1 cellular context compared by ENCODE assay signal in genomic region chr11:19281041-19281440, GRCh38.
TF ChIP-seq lines count a peak whose summit lies in the region.

No MANE protein-coding gene starts in this region.

TF ChIP-seq in HepG2, 621 proteins besides CTCF, POLR2A, EP300 and RAD21:
- TF ChIP-seq MYNN (CRISPR knock-in tag; IDR thresholded peaks at IDR 0.05; ENCODE audit: low read depth) (no peak), PHF5A (CRISPR knock-in tag; IDR thresholded peaks at IDR 0.05; ENCODE audit: low read depth, unreplicated experiment) (no peak), SMYD3 (CRISPR knock-in tag; IDR thresholded peaks at IDR 0.05) (no peak), NR2C2 (CRISPR knock-in tag; IDR thresholded peaks at IDR 0.05; ENCODE audit: borderline replicate concordance) (no peak), ZNF44 (CRISPR knock-in tag; IDR thresholded peaks at IDR 0.05) (no peak), NFE2L2 (IDR thresholded peaks at IDR 0.05; ENCODE audit: low read length) (no peak), SMC3 (IDR thresholded peaks at IDR 0.05; ENCODE audit: low read length) (no peak), BCLAF1 (IDR thresholded peaks at IDR 0.05) (no peak), ZNF569 (CRISPR knock-in tag; IDR thresholded peaks at IDR 0.05; ENCODE audit: borderline replicate concordance) (no peak), ZNF124 (CRISPR knock-in tag; IDR thresholded peaks at IDR 0.05) (no peak), ZNF839 (CRISPR knock-in tag; IDR thresholded peaks at IDR 0.05; ENCODE audit: borderline replicate concordance) (no peak), PREB (CRISPR knock-in tag; IDR thresholded peaks at IDR 0.05) (no peak), THYN1 (CRISPR knock-in tag; IDR thresholded peaks at IDR 0.05; ENCODE audit: borderline replicate concordance, low read depth) (no peak), TAF1 (CRISPR knock-in tag; IDR thresholded peaks at IDR 0.05) (no peak)
